ENCODE assay signal across 6 cellular contexts in genomic region chr17:18635773-18636172, GRCh38. TPM values are rescaled to one million over a fixed set of nuclear protein-coding genes. Genes with fewer than 3 reads are reported as not detected.
"Had no signal": no experiment of that assay in that cellular context is flagged by ENCODE, and none has a peak within 500 bp of the region (broad histone marks: within the 10 kb centered on the region; RNA-seq: fewer than 3 reads in every experiment).

No MANE protein-coding gene starts in this region.

RNA-seq across cellular contexts. Expression of gene TBC1D28, which starts 8.4 kb away (rescaled TPM):
- total RNA-seq: M059J; PC-3; Right ventricle myocardium inferior; RPMI7951; SK-MEL-5; T-helper 1 cell treated with Interleukin-12 subunit alpha and Interleukin-12 subunit beta and Interleukin-4 antibody, amounts not matched to agents 30 ng/mL and 1 ng/mL, for 36 hours had no signal
